ENCODE assay signal across 24 cellular contexts in the genomic region with DNA sequence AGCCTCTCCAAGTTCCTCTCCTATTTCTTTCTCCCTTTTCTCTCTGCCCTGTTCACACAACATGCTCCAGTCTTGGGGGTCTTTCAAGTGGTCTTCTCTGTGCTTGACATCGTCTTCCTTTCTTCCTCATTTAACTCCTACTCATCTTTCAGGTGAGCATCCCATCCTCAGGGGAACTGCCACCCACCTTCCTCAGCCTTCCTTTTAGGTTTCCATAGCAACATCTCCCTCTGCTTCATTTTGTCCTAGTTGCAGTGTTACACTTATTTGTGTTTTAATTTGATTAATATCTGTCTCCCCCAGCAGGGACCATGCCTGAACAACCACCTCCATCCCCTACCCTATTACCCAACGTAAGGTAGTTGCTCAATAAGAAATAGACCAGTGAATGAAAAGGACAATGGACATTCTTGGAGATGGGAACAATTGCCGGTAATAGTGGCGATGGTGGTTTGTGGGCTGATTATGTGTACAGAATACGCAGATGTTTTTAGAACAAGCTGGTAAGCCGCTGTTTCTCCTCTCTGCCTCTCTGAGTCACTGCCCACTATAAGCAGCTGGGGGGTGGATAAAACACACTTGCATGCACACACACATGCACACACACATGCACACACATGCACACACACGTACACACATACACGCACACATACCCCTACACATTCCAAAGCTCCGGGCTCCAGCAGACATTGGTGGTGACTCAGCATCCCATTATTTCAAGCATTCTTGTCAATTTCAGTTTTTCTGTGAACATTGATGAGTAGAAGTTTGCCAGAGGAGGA.
DNase-seq lines count a peak whose midpoint lies in the region; ATAC-seq, FAIRE-seq and TF ChIP-seq lines count a peak whose summit lies in the region.
"Had no signal": no experiment of that assay in that cellular context is flagged by ENCODE, and none has a peak within 500 bp of the region (broad histone marks: within the 10 kb centered on the region; RNA-seq: fewer than 3 reads in every experiment).

No MANE protein-coding gene starts in this region.

- H3K4me3 Mint-ChIP-seq in neural progenitor cell: no peak overlapping the region
- H3K4me3 Mint-ChIP-seq: activated naive CD8-positive, alpha-beta T cell treated with anti-CD3 and anti-CD28 coated beads, Interleukin-2, amount 10 ng/mL, durations not matched to agents 7 days and 5 days; endodermal cell; HFFc6; type B pancreatic cell had no signal

- no peaks in the 10 kb centered on the region for H3K79me1 ChIP-seq in H1 (ENCODE audit: low read depth, low read length)

- peaks cover 12% of the 10 kb centered on the region for H3K4me1 Mint-ChIP-seq in neural progenitor cell

- H3K4ac ChIP-seq in H1 (replicated peaks; ENCODE audit: insufficient read length, low read depth, low read length): no peak overlapping the region

- H3K9ac ChIP-seq in H1 (replicated peaks in 1 of 4; ENCODE audit: extremely low read depth in 1 of 4, low read depth in 3 of 4, low read length in 3 of 4) (no peak overlapping the region), neural progenitor cell (no peak overlapping the region)

- no peaks in the 10 kb centered on the region for H3K36me3 ChIP-seq in H1 (ENCODE audit: control insufficient read depth in 2 of 4, insufficient read depth in 4 of 4, low read length in 3 of 4)
- no peaks in the 10 kb centered on the region for H3K36me3 ChIP-seq in neural progenitor cell
- H3K36me3 ChIP-seq: brain microvascular endothelial cell, heart left ventricle, stomach had no signal

- no peak overlapping the region for H2AK5ac ChIP-seq in H1 (ENCODE audit: low read depth, low read length)

- no peak overlapping the region for H2BK120ac ChIP-seq in H1 (replicated peaks; ENCODE audit: low read depth, low read length)

- no peak overlapping the region for H3K23ac ChIP-seq in H1 (ENCODE audit: insufficient read length)

- H4K91ac ChIP-seq in H1 (replicated peaks; ENCODE audit: insufficient read length, low read length): no peak overlapping the region

- no peak for TF ChIP-seq EP300 in H1 (IDR thresholded peaks at IDR 0.05; ENCODE audit: borderline replicate concordance in 1 of 2, low read depth in 2 of 2, low read length in 2 of 2)

- no peak overlapping the region for H3K27ac Mint-ChIP-seq in neural progenitor cell
- H3K27ac Mint-ChIP-seq: activated naive CD8-positive, alpha-beta T cell treated with anti-CD3 and anti-CD28 coated beads, Interleukin-2, amount 10 ng/mL, durations not matched to agents 7 days and 5 days; endodermal cell; HFFc6; type B pancreatic cell had no signal

- H3K4me2 ChIP-seq in H1 (ENCODE audit: insufficient read depth in 1 of 2, low read depth in 2 of 2, low read length in 2 of 2) (no peak overlapping the region; a peak in 1 of 4 replicates), neural progenitor cell (no peak overlapping the region)

- no peak for TF ChIP-seq RAD21 in H1 (IDR thresholded peaks at IDR 0.05 in 1 of 2, conservative IDR thresholded peaks at IDR 0.05 in 1 of 2; ENCODE audit: low read depth in 2 of 2, low read length in 2 of 2)

- peak; percentile 79 for DNase-seq in HT1080 (ENCODE audit: low read depth)
- peak; percentile 90 for DNase-seq in RPMI7951 (ENCODE audit: low read depth)
- DNase-seq in H1 (ENCODE audit: low read depth in 1 of 2, low spot score in 2 of 2): no peak
- peak; percentile 60 for DNase-seq in putamen (ENCODE audit: low spot score)
- no peak for DNase-seq in neural progenitor cell (ENCODE audit: low spot score)
- DNase-seq in hippocampal formation (lab: John Stamatoyannopoulos, UW): no peak
- DNase-seq: activated CD8-positive, alpha-beta memory T cell treated with anti-CD3 and anti-CD28 coated beads for 24 hours; activated naive CD8-positive, alpha-beta T cell treated with anti-CD3 and anti-CD28 coated beads, Interleukin-2, amount 10 ng/mL, durations not matched to agents 7 days and 5 days; activated T-cell treated with anti-CD3 and anti-CD28 coated beads, Interleukin-2, amount 50 U/mL, for 48 hours; brain microvascular endothelial cell; DMS79; endodermal cell; heart left ventricle; HFFc6; IMR-90; MM.1S; NCI-H146; NCI-H774; stimulated activated CD4-positive, alpha-beta T cell treated with anti-CD3 and anti-CD28 coated beads, Interleukin-4, amount 100 ng/mL, for 4 hours; stomach had no signal

- no peak for ATAC-seq in GM19351 (IDR thresholded peaks at IDR 0.05; ENCODE audit: unreplicated experiment)
- ATAC-seq: heart left ventricle had no signal

- no peak overlapping the region for H3K18ac ChIP-seq in H1 (ENCODE audit: extremely low read depth, low read length)

- no peak overlapping the region for H2BK20ac ChIP-seq in H1 (ENCODE audit: low read length)

- H3K36me3 Mint-ChIP-seq in neural progenitor cell: no peaks in the 10 kb centered on the region
- H3K36me3 Mint-ChIP-seq: type B pancreatic cell had no signal

- no peak overlapping the region for H3K56ac ChIP-seq in H1 (replicated peaks; ENCODE audit: insufficient read length, low read depth, low read length)

- no peaks in the 10 kb centered on the region for H3K23me2 ChIP-seq in H1 (ENCODE audit: low read depth, low read length)

- H2BK15ac ChIP-seq in H1 (ENCODE audit: low read length): no peak overlapping the region

- H3K4me3 ChIP-seq in H1 (ENCODE audit: extremely low read depth in 1 of 4, insufficient read depth in 2 of 4, low read depth in 3 of 4, low read length in 4 of 4): no peak overlapping the region
- H3K4me3 ChIP-seq in neural progenitor cell: no peak overlapping the region
- H3K4me3 ChIP-seq: coronary artery, heart left ventricle, SK-N-MC, stomach had no signal

- peaks cover 0 to 5% (median 0%) of the 10 kb centered on the region in 4 experiments; a peak in 2 of 7 replicates for H3K4me1 ChIP-seq in H1 (replicated peaks in 1 of 4; ENCODE audit: control insufficient read depth in 3 of 4, insufficient read depth in 4 of 4, low read length in 3 of 4)
- peaks cover 2% of the 10 kb centered on the region for H3K4me1 ChIP-seq in neural progenitor cell
- H3K4me1 ChIP-seq: heart left ventricle, stomach had no signal

- TF ChIP-seq CTCF in H1 (IDR thresholded peaks at IDR 0.05; ENCODE audit: control extremely low read depth in 1 of 3, insufficient read depth in 1 of 3, low read depth in 1 of 3, low read length in 3 of 3): no peak
- TF ChIP-seq CTCF in neural progenitor cell (IDR thresholded peaks at IDR 0.05): no peak

- H3K79me2 ChIP-seq in H1 (ENCODE audit: control insufficient read depth in 1 of 2, insufficient read depth in 2 of 2, low read length in 2 of 2) (no peaks in the 10 kb centered on the region), neural progenitor cell (ENCODE audit: low read depth) (no peaks in the 10 kb centered on the region)

- H3K14ac ChIP-seq in H1 (ENCODE audit: insufficient read length): no peak overlapping the region

- no peak overlapping the region for H4K8ac ChIP-seq in H1 (ENCODE audit: extremely low read depth, insufficient read depth, low read length)

- no peaks in the 10 kb centered on the region for H3K27me3 Mint-ChIP-seq in neural progenitor cell (ENCODE audit: insufficient read depth, low read depth)

- WGBS in H1 (ENCODE audit: extremely low coverage in 1 of 2, insufficient coverage in 1 of 2, insufficient read length in 1 of 2, insufficient replicate concordance in 2 of 2, low coverage in 1 of 2, low lambda C conversion rate in 2 of 2, missing lambda C conversion rate in 1 of 2), 2 experiments: 85% methylated on average over 9 of the region's 9 CpGs; no CpG with 5 or more reads in 1 of the 2 experiments

- 0 out of 2 replicates have a peak overlapping the region, but pooled peaks have one; percentile 42 for H2BK12ac ChIP-seq in H1 (ENCODE audit: low read depth, low read length)

- H4K5ac ChIP-seq in H1 (ENCODE audit: insufficient read length, low read depth, low read length): no peak overlapping the region

- no peak overlapping the region for H3K27ac ChIP-seq in H1 (ENCODE audit: low read depth, low read length)
- H3K27ac ChIP-seq in neural progenitor cell: no peak overlapping the region
- H3K27ac ChIP-seq: brain microvascular endothelial cell, coronary artery, heart left ventricle, SK-N-MC, stomach had no signal

- FAIRE-seq in H1 (lab: Jason Lieb, UNC): no peak

- H3K27me3 ChIP-seq in H1 (replicated peaks in 1 of 4; ENCODE audit: control insufficient read depth in 3 of 4, extremely low read depth in 1 of 4, insufficient read depth in 3 of 4, low read length in 3 of 4) (no peaks in the 10 kb centered on the region; a peak in 1 of 7 replicates), neural progenitor cell (no peaks in the 10 kb centered on the region)
- H3K27me3 ChIP-seq: brain microvascular endothelial cell, stomach had no signal

- POLR2A ChIA-PET in H1 (lab: Charles Lee; ENCODE audit: partially characterized antibody): no interaction called here

- H4K20me1 ChIP-seq in H1 (replicated peaks in 1 of 2; ENCODE audit: control insufficient read depth in 1 of 2, insufficient read depth in 2 of 2, low read length in 2 of 2) (no peaks in the 10 kb centered on the region), neural progenitor cell (ENCODE audit: low read depth) (no peaks in the 10 kb centered on the region)

- no peaks in the 10 kb centered on the region for H3K9me3 Mint-ChIP-seq in neural progenitor cell
- H3K9me3 Mint-ChIP-seq: activated naive CD8-positive, alpha-beta T cell treated with anti-CD3 and anti-CD28 coated beads, Interleukin-2, amount 10 ng/mL, durations not matched to agents 7 days and 5 days; endodermal cell; type B pancreatic cell had no signal

- H3F3A ChIP-seq in neural progenitor cell (ENCODE audit: low read depth): no peaks in the 10 kb centered on the region

- CTCF ChIA-PET in H1 (lab: Charles Lee; ENCODE audit: partially characterized antibody): interaction anchor here (1.1 kb wide), 1 partner anchor 571 kb away, joined by 3 read pairs; no protein-coding TSS in a partner anchor

- no peaks in the 10 kb centered on the region for H3K9me3 ChIP-seq in H1 (ENCODE audit: insufficient read depth in 2 of 2, low read depth in 1 of 2, low read length in 1 of 2)
- no peaks in the 10 kb centered on the region for H3K9me3 ChIP-seq in neural progenitor cell (ENCODE audit: low read depth)
- H3K9me3 ChIP-seq: heart left ventricle, stomach had no signal

- H2AFZ ChIP-seq in H1 (ENCODE audit: low read length) (no peak overlapping the region), neural progenitor cell (replicated peaks) (no peak overlapping the region)

- TF ChIP-seq POLR2A in H1 (IDR thresholded peaks at IDR 0.05; ENCODE audit: control extremely low read depth in 1 of 2, low read depth in 2 of 2, low read length in 2 of 2): no peak

- H2BK5ac ChIP-seq in H1 (ENCODE audit: low read depth, low read length): no peak overlapping the region

TF ChIP-seq in H1, 55 proteins besides CTCF, POLR2A, EP300 and RAD21 (continues in another document):
- no peak for TF ChIP-seq FOSL1 (IDR thresholded peaks at IDR 0.05; ENCODE audit: insufficient read depth, low read depth, low read length)
- no peak for TF ChIP-seq KDM1A (IDR thresholded peaks at IDR 0.05; ENCODE audit: borderline replicate concordance, low read length)
- no peak for TF ChIP-seq NRF1 (IDR thresholded peaks at IDR 0.05; ENCODE audit: low read depth, low read length)
- TF ChIP-seq ZNF274 (IDR thresholded peaks at IDR 0.05; ENCODE audit: borderline replicate concordance, extremely low read depth, low read length): no peak
- no peak for TF ChIP-seq SIN3A (conservative IDR thresholded peaks at IDR 0.05 in 1 of 2, IDR thresholded peaks at IDR 0.05 in 1 of 2; ENCODE audit: low read depth in 1 of 2, low read length in 2 of 2)
- TF ChIP-seq CTBP2 (IDR thresholded peaks at IDR 0.05; ENCODE audit: borderline replicate concordance, insufficient read depth, insufficient read length, low read length): no peak

Comparison
In these comparisons a context has a peak if more than half of its experiments do, and no peak if none do; other contexts are left out.
1. DNase-seq: peak in HT1080 (single experiment), RPMI7951 (single experiment) and putamen (single experiment); none in H1 (0 of 2), neural progenitor cell (single experiment) and hippocampal formation (0 of 2).